1 cellular context compared by ENCODE assay signal in genomic region chr10:102599565-102600327, GRCh38.
TF ChIP-seq lines count a peak whose summit lies in the region.

No MANE protein-coding gene starts in this region.

TF ChIP-seq in HepG2, 621 proteins besides CTCF, POLR2A, EP300 and RAD21 (continued from another document and continues in another):
- TF ChIP-seq ZBTB46 (CRISPR knock-in tag; IDR thresholded peaks at IDR 0.05; ENCODE audit: borderline replicate concordance) (no peak), ZBTB3 (CRISPR knock-in tag; IDR thresholded peaks at IDR 0.05; ENCODE audit: borderline replicate concordance, low read depth) (no peak; the same call in 1 of the 2 replicates), HNF1B (CRISPR knock-in tag; IDR thresholded peaks at IDR 0.05) (peak; percentile 67), MEIS1 (CRISPR knock-in tag; IDR thresholded peaks at IDR 0.05; ENCODE audit: borderline replicate concordance) (0 out of 2 replicates have a peak, but pooled peaks have one; percentile 25), ZBTB1 (CRISPR knock-in tag; IDR thresholded peaks at IDR 0.05; ENCODE audit: borderline replicate concordance) (no peak), RCOR2 (CRISPR knock-in tag; IDR thresholded peaks at IDR 0.05) (peak; percentile 78), ZBTB14 (CRISPR knock-in tag; IDR thresholded peaks at IDR 0.05) (peak; percentile 21; the same call in 1 of the 2 replicates), GFI1 (CRISPR knock-in tag; IDR thresholded peaks at IDR 0.05; ENCODE audit: borderline replicate concordance) (peak; percentile 50; the same call in 1 of the 2 replicates), ZSCAN29 (CRISPR knock-in tag; conservative IDR thresholded peaks at IDR 0.05) (0 out of 2 replicates have a peak, but pooled peaks have one; percentile 15), HNRNPL (IDR thresholded peaks at IDR 0.05; ENCODE audit: low read depth, low read length) (peak; percentile 78), HDAC1 (CRISPR knock-in tag; IDR thresholded peaks at IDR 0.05) (peak; percentile 51), ZNF30 (CRISPR knock-in tag; IDR thresholded peaks at IDR 0.05) (0 out of 2 replicates have a peak, but pooled peaks have one; percentile 46), MTA1 (CRISPR knock-in tag; IDR thresholded peaks at IDR 0.05; ENCODE audit: borderline replicate concordance) (peak; percentile 85; the same call in 1 of the 2 replicates), KDM6A (CRISPR knock-in tag; IDR thresholded peaks at IDR 0.05; ENCODE audit: low read depth) (peak; percentile 66), ZNF574 (CRISPR knock-in tag; IDR thresholded peaks at IDR 0.05) (peak; percentile 79), MXD3 (CRISPR knock-in tag; IDR thresholded peaks at IDR 0.05) (0 out of 2 replicates have a peak, but pooled peaks have one; percentile 17), TEAD3 (CRISPR knock-in tag; optimal IDR thresholded peaks at IDR 0.05; ENCODE audit: borderline replicate concordance) (peak; percentile 60), PATZ1 (CRISPR knock-in tag; IDR thresholded peaks at IDR 0.05) (peak; percentile 88), TFAP4 (IDR thresholded peaks at IDR 0.05; ENCODE audit: borderline replicate concordance, low read depth) (peak; percentile 53; the same call in 1 of the 2 replicates), GMEB1 (CRISPR knock-in tag; IDR thresholded peaks at IDR 0.05; ENCODE audit: borderline replicate concordance) (no peak; the same call in 1 of the 2 replicates), ASH2L (IDR thresholded peaks at IDR 0.05; ENCODE audit: insufficient read length, low read depth, low read length) (peak; percentile 96), TCF12 (IDR thresholded peaks at IDR 0.05) (no peak), TCF12 (CRISPR knock-in tag; IDR thresholded peaks at IDR 0.05) (no peak), SMAD9 (CRISPR knock-in tag; IDR thresholded peaks at IDR 0.05) (no peak), CHD4 (IDR thresholded peaks at IDR 0.05; ENCODE audit: borderline replicate concordance, low read length) (0 out of 2 replicates have a peak, but pooled peaks have one; percentile 54), RBM22 (optimal IDR thresholded peaks at IDR 0.05; ENCODE audit: low read length) (no peak), REPIN1 (CRISPR knock-in tag; IDR thresholded peaks at IDR 0.05; ENCODE audit: borderline replicate concordance, low read depth) (no peak; the same call in none of the 2 replicates), NR2F1 (CRISPR knock-in tag; IDR thresholded peaks at IDR 0.05) (peak in 1 of 2 experiments; percentile 26; a peak in 1 of 4 replicates), HMGXB3 (CRISPR knock-in tag; IDR thresholded peaks at IDR 0.05; ENCODE audit: borderline replicate concordance) (no peak), POGK (CRISPR knock-in tag; conservative IDR thresholded peaks at IDR 0.05) (peak; percentile 75), SMARCE1 (IDR thresholded peaks at IDR 0.05; ENCODE audit: borderline replicate concordance) (no peak), MAX (IDR thresholded peaks at IDR 0.05) (peak; percentile 65; the same call in 1 of the 2 replicates), PLRG1 (conservative IDR thresholded peaks at IDR 0.05) (no peak), ZNF652 (CRISPR knock-in tag; IDR thresholded peaks at IDR 0.05; ENCODE audit: borderline replicate concordance, low read depth) (no peak), HOMEZ (CRISPR knock-in tag; IDR thresholded peaks at IDR 0.05; ENCODE audit: low read depth) (peak; percentile 76)
